Comparison of ENCODE assay signal across 7 cellular contexts in genomic region chr1:79371802-79372201, GRCh38.
"Had no signal": no experiment of that assay in that cellular context is flagged by ENCODE, and none has a peak within 500 bp of the region (broad histone marks: within the 10 kb centered on the region; RNA-seq: fewer than 3 reads in every experiment).

No MANE protein-coding gene starts in this region.

- H3K4me3 Mint-ChIP-seq: IgD-negative memory B cell had no signal

- FAIRE-seq: HTR-8/SVneo had no signal

- H3K27ac Mint-ChIP-seq: IgD-negative memory B cell had no signal

- H3K27me3 Mint-ChIP-seq: IgD-negative memory B cell had no signal

- DNase-seq: IMR-90, KBM-7, KG1 had no signal

- H3K9me3 Mint-ChIP-seq: IgD-negative memory B cell had no signal

- H3K4me2 ChIP-seq: KMS-11 had no signal

- H3K4me1 Mint-ChIP-seq: IgD-negative memory B cell had no signal

- H3K9ac ChIP-seq: KMS-11 had no signal

- H3K27ac ChIP-seq: HL-60, KMS-11 had no signal
